In genomic region chr2:240811346-240812300, GRCh38 we compare ENCODE assay signal across 30 cellular contexts. TPM values are rescaled to one million over a fixed set of nuclear protein-coding genes. Genes with fewer than 3 reads are reported as not detected.
A peak's percentile ranks its signal among the peaks of the same experiment; 100 is the strongest.
DNase-seq lines count a peak whose midpoint lies in the region; ATAC-seq and TF ChIP-seq lines count a peak whose summit lies in the region.
"Had no signal": no experiment of that assay in that cellular context is flagged by ENCODE, and none has a peak within 500 bp of the region (broad histone marks: within the 10 kb centered on the region; RNA-seq: fewer than 3 reads in every experiment).

No MANE protein-coding gene starts in this region.

- DNase-seq in left ventricle myocardium superior: peak; percentile 22
- DNase-seq in right atrium auricular region (ENCODE audit: low spot score): no peak
- DNase-seq in endodermal cell: peak; percentile 28
- DNase-seq in sigmoid colon: peak; percentile 56
- DNase-seq in CD1c-positive myeloid dendritic cell (ENCODE audit: extremely low spot score): no peak
- DNase-seq in HT-29 (ENCODE audit: low spot score): no peak
- DNase-seq: activated CD4-positive, CD25-positive, alpha-beta regulatory T cell treated with anti-CD3 and anti-CD28 coated beads, Interleukin-2, amount 50 U/mL, for 72 hours; activated CD8-positive, alpha-beta T cell treated with anti-CD3 and anti-CD28 coated beads for 36 hours; activated naive CD4-positive, alpha-beta T cell treated with Interleukin-2 at 50 U/mL for 16 hours; activated T-cell treated with anti-CD3 and anti-CD28 coated beads, Interleukin-2, amount 50 U/mL, for 4 hours; colonic mucosa; effector memory CD8-positive, alpha-beta T cell; foreskin fibroblast; Karpas-422; NCI-H1436 treated with DMSO at 0.1 percent for 48 hours; NCI-H345; NCI-H82; small intestine; stimulated activated CD4-positive, alpha-beta T cell treated with anti-CD3 and anti-CD28 coated beads, Interleukin-1b, Interleukin-23, amount 100 ng/mL, for 48 hours had no signal

- peaks cover 1% of the 10 kb centered on the region for H3K27me3 Mint-ChIP-seq in endodermal cell (ENCODE audit: insufficient read depth)

- ATAC-seq in left ventricle myocardium superior (no peak), HG02798 (IDR thresholded peaks at IDR 0.05; ENCODE audit: poor library complexity, unreplicated experiment) (no peak)
- ATAC-seq: activated CD8-positive, alpha-beta T cell treated with anti-CD3 and anti-CD28 coated beads for 36 hours; activated T-cell treated with anti-CD3 and anti-CD28 coated beads, Interleukin-2, amount 50 U/mL, for 4 hours; effector memory CD8-positive, alpha-beta T cell; esophagus mucosa; left lobe of liver; naive thymus-derived CD4-positive, alpha-beta T cell had no signal

- peaks cover 12% of the 10 kb centered on the region for H3K9me3 Mint-ChIP-seq in endodermal cell

- TF ChIP-seq POLR2A in sigmoid colon (IDR thresholded peaks at IDR 0.05): no peak

- no peak overlapping the region for H3K4me3 Mint-ChIP-seq in endodermal cell
- H3K4me3 Mint-ChIP-seq: activated CD8-positive, alpha-beta T cell treated with anti-CD3 and anti-CD28 coated beads for 36 hours; activated T-cell treated with anti-CD3 and anti-CD28 coated beads, Interleukin-2, amount 50 U/mL, for 4 hours; effector memory CD8-positive, alpha-beta T cell; mesothelial cell of epicardium; naive thymus-derived CD4-positive, alpha-beta T cell had no signal

- TF ChIP-seq CTCF in right atrium auricular region (IDR thresholded peaks at IDR 0.05): no peak
- TF ChIP-seq CTCF in endodermal cell (conservative IDR thresholded peaks at IDR 0.05): no peak
- no peak for TF ChIP-seq CTCF in sigmoid colon (IDR thresholded peaks at IDR 0.05)

- H3K36me3 Mint-ChIP-seq in endodermal cell (ENCODE audit: low read depth): peaks cover 13% of the 10 kb centered on the region

- 87 to 90% methylated on average over 12 to 17 of the region's 17 CpGs for WGBS in endodermal cell (ENCODE audit: insufficient coverage in 1 of 2, insufficient read length in 1 of 2), 2 experiments
- WGBS in sigmoid colon, 2 donors: 88 to 90% methylated on average over 17 of the region's 17 CpGs

- no peak for TF ChIP-seq EP300 in sigmoid colon (IDR thresholded peaks at IDR 0.05)

- intact Hi-C loops in left ventricle myocardium superior (cut with micrococcal nuclease) (no loop called here), sigmoid colon (cut with DNase I) (no loop called here)

- H3K9ac ChIP-seq in endodermal cell (ENCODE audit: extremely low read depth, low read length, poor library complexity, severe bottlenecking): no peak overlapping the region

- H3K36me3 ChIP-seq in right atrium auricular region (no peaks in the 10 kb centered on the region), endodermal cell (ENCODE audit: control insufficient read depth, insufficient read depth, low read length) (no peaks in the 10 kb centered on the region), sigmoid colon (no peaks in the 10 kb centered on the region)
- H3K36me3 ChIP-seq: colonic mucosa, upper lobe of left lung had no signal

- no peaks in the 10 kb centered on the region for H3K4me1 Mint-ChIP-seq in endodermal cell

- H3K27ac Mint-ChIP-seq in endodermal cell: no peak overlapping the region
- H3K27ac Mint-ChIP-seq: activated CD8-positive, alpha-beta T cell treated with anti-CD3 and anti-CD28 coated beads for 36 hours; effector memory CD8-positive, alpha-beta T cell; mesothelial cell of epicardium had no signal

- H3K4me1 ChIP-seq in right atrium auricular region (no peaks in the 10 kb centered on the region), endodermal cell (ENCODE audit: control insufficient read depth, insufficient read depth, low read length) (no peaks in the 10 kb centered on the region), sigmoid colon (no peaks in the 10 kb centered on the region)
- H3K4me1 ChIP-seq: colonic mucosa, upper lobe of left lung had no signal

- H3K27ac ChIP-seq in right atrium auricular region (no peak overlapping the region), endodermal cell (ENCODE audit: low read depth, low read length) (no peak overlapping the region), sigmoid colon (no peak overlapping the region)
- H3K27ac ChIP-seq: C4-2B, colonic mucosa, HL-60, RWPE1, SK-N-MC, upper lobe of left lung had no signal

- H3K9me3 ChIP-seq in right atrium auricular region: no peaks in the 10 kb centered on the region
- H3K9me3 ChIP-seq in endodermal cell (ENCODE audit: control insufficient read depth, low read length): peaks cover 7% of the 10 kb centered on the region
- H3K9me3 ChIP-seq in sigmoid colon: peaks cover 0 to 3% (median 0%) of the 10 kb centered on the region in 4 donors
- H3K9me3 ChIP-seq: colonic mucosa had no signal

- no peaks in the 10 kb centered on the region for H3K27me3 ChIP-seq in right atrium auricular region
- H3K27me3 ChIP-seq in endodermal cell (ENCODE audit: control insufficient read depth, insufficient read depth, low read length, poor library complexity, severe bottlenecking): no peaks in the 10 kb centered on the region
- H3K27me3 ChIP-seq in sigmoid colon: peaks cover 0 to 3% (median 0%) of the 10 kb centered on the region in 3 donors
- H3K27me3 ChIP-seq: colonic mucosa, upper lobe of left lung had no signal

- no peak overlapping the region for H3K4me3 ChIP-seq in right atrium auricular region
- H3K4me3 ChIP-seq in endodermal cell (ENCODE audit: low read length): no peak overlapping the region
- no peak overlapping the region for H3K4me3 ChIP-seq in sigmoid colon
- H3K4me3 ChIP-seq: colonic mucosa, SK-N-MC, upper lobe of left lung had no signal

RNA-seq across cellular contexts. Expression of gene KIF1A, which starts 8.4 kb away (rescaled TPM):
- total RNA-seq in left ventricle myocardium superior (1.6 TPM), right atrium auricular region (10 to 100 TPM; 41.8 to 43.7 TPM), endodermal cell (10 to 100 TPM; 58.8 to 83.1 TPM), sigmoid colon (1 to 10 TPM; 1.3 to 9.7 (median 7.6) TPM)
- 48.4 TPM for polyA plus RNA-seq in endodermal cell (2013, experiment 1 of 2)
- polyA plus RNA-seq in endodermal cell (2013, experiment 2 of 2): 41.1 TPM
- 1 to 10 TPM in 1 of 3 donors, under 1 TPM in 2; under 0.01 to 4.4 (median under 0.01) TPM for polyA plus RNA-seq in sigmoid colon
- not detected in 2 replicates for total RNA-seq in HT-29 (2014; rRNA removed; shearing (Covaris generic))
- polyA plus RNA-seq: naive thymus-derived CD4-positive, alpha-beta T cell had no signal

RNA-seq across cellular contexts. Expression of gene AGXT, which starts 57.0 kb away (rescaled TPM):
- total RNA-seq in left ventricle myocardium superior (0.12 TPM), right atrium auricular region (not detected), endodermal cell (under 1 TPM in 1 of 2 donors, not detected in 1; 0.31 TPM), sigmoid colon (not detected)
- not detected for polyA plus RNA-seq in endodermal cell (2013, experiment 1 of 2)
- not detected for polyA plus RNA-seq in endodermal cell (2013, experiment 2 of 2)
- 1 to 10 TPM in 2 of 3 donors, under 1 TPM in 1; 0.60 to 2.4 (median 1.6) TPM for polyA plus RNA-seq in sigmoid colon
- total RNA-seq in HT-29 (2014; rRNA removed; shearing (Covaris generic)): 1.6 and 3.0 TPM in 2 replicates
- total RNA-seq: activated CD8-positive, alpha-beta T cell treated with anti-CD3 and anti-CD28 coated beads for 36 hours; esophagus mucosa; mesothelial cell of epicardium; naive thymus-derived CD4-positive, alpha-beta T cell; T-helper 1 cell treated with Interleukin-12 subunit alpha and Interleukin-12 subunit beta and Interleukin-4 antibody, amounts not matched to agents 30 ng/mL and 1 ng/mL, for 36 hours had no signal
- polyA plus RNA-seq: naive thymus-derived CD4-positive, alpha-beta T cell had no signal

Comparison
In these comparisons a context has a peak if more than half of its experiments do, and no peak if none do; other contexts are left out.
1. DNase-seq: peak in left ventricle myocardium superior (single experiment), endodermal cell (single experiment) and sigmoid colon (single experiment); none in right atrium auricular region (single experiment), CD1c-positive myeloid dendritic cell (single experiment) and HT-29 (single experiment).